In the genomic region with DNA sequence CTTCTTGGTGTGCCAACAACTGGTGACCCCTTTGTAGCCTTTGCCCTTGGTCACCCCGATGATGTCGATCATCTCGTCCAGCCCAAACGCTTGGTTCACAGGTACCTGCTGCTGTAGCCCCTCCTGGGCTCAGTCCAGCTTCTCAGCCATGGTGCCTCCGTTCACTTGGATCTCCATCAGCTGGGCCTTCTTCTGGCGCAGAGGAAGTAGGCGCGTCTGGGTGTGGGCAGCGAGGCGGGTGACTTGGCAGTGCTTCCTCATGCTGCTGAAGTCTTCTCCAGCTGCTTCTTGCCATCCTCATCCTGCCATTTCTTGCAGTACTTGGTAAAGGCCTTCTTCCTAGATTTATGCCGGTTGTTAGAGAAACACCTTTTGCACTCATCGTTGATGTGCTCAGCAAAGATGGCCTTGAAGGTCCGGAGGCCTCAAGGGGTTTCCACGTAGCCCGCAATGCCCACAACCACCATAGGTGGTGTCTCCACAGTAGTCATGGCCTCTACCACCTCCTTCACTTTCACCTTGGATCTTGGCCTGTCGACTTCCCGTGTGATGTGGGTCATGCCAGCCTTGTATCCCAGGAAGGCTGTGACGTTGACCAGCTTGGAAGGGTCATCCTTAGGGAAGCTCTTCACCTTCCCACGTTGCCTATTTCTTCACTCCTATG, we compare ENCODE assay signal across 23 cellular contexts. TPM values are rescaled to one million over a fixed set of nuclear protein-coding genes. Genes with fewer than 3 reads are reported as not detected.
DNase-seq lines count a peak whose midpoint lies in the region; ATAC-seq and TF ChIP-seq lines count a peak whose summit lies in the region.
"Had no signal": no experiment of that assay in that cellular context is flagged by ENCODE, and none has a peak within 500 bp of the region (broad histone marks: within the 10 kb centered on the region; RNA-seq: fewer than 3 reads in every experiment).

No MANE protein-coding gene starts in this region.

- DNase-seq in DND-41 (no peak), GM23338 (ENCODE audit: low spot score) (peak; percentile 41), kidney epithelial cell (ENCODE audit: low read depth) (no peak), NCI-H187 treated with DMSO at 0.1 percent for 48 hours (lab: John Stamatoyannopoulos, UW) (no peak), NCI-H128 (lab: John Stamatoyannopoulos, UW; ENCODE audit: unreplicated experiment) (no peak)
- DNase-seq in activated CD8-positive, alpha-beta T cell treated with anti-CD3 and anti-CD28 coated beads for 36 hours = peak; percentile 26
- DNase-seq: activated CD4-positive, alpha-beta T cell treated with anti-CD3 and anti-CD28 coated beads for 4 hours; activated T-cell treated with anti-CD3 and anti-CD28 coated beads, Interleukin-2, amount 50 U/mL, for 72 hours; amniotic stem cell; esophagus squamous epithelium; KBM-7; naive thymus-derived CD8-positive, alpha-beta T cell; NCI-H1436 treated with DMSO at 0.1 percent for 48 hours; NCI-H524; stimulated activated CD4-positive, alpha-beta T cell treated with anti-CD3 and anti-CD28 coated beads, Interleukin-2, amount 100 ng/mL, for 24 hours; stimulated activated CD8-positive, alpha-beta memory T cell treated with anti-CD3 and anti-CD28 coated beads, Interleukin-4, amount 100 ng/mL, for 48 hours; T-helper 1 cell; tibial artery had no signal

- no peaks in the 10 kb centered on the region for H3K9me3 ChIP-seq in DND-41 (ENCODE audit: insufficient read depth, low read length, severe bottlenecking)
- H3K9me3 ChIP-seq: BLaER1 treated with 17β-estradiol and CSF1 and Interleukin-3, amounts not matched to agents 10 nM and 100 nM; esophagus squamous epithelium; tibial artery had no signal

- H3K27ac Mint-ChIP-seq in GM23338 = no peak overlapping the region
- no peak overlapping the region for H3K27ac Mint-ChIP-seq in activated CD8-positive, alpha-beta T cell treated with anti-CD3 and anti-CD28 coated beads for 36 hours
- H3K27ac Mint-ChIP-seq: activated T-cell treated with anti-CD3 and anti-CD28 coated beads, Interleukin-2, amount 50 U/mL, for 72 hours had no signal

- H3K4me1 Mint-ChIP-seq in GM23338 = peaks cover 3% of the 10 kb centered on the region; the same call in 1 of the 3 replicates
- peaks cover 4% of the 10 kb centered on the region for H3K4me1 Mint-ChIP-seq in activated CD8-positive, alpha-beta T cell treated with anti-CD3 and anti-CD28 coated beads for 36 hours (ENCODE audit: low read depth)

- H3K27me3 ChIP-seq in DND-41 (ENCODE audit: insufficient read depth, low read length, poor library complexity) = no peaks in the 10 kb centered on the region
- H3K27me3 ChIP-seq in GM23338 (ENCODE audit: insufficient read depth) = no peaks in the 10 kb centered on the region
- no peaks in the 10 kb centered on the region for H3K27me3 ChIP-seq in kidney epithelial cell (ENCODE audit: control insufficient read depth, insufficient read depth, low read length)
- H3K27me3 ChIP-seq: BLaER1 treated with 17β-estradiol and CSF1 and Interleukin-3, amounts not matched to agents 10 nM and 100 nM; esophagus squamous epithelium; hepatocyte; tibial artery had no signal

- H3K79me2 ChIP-seq in DND-41 (ENCODE audit: insufficient read depth, low read length) (no peaks in the 10 kb centered on the region), GM23338 (replicated peaks; ENCODE audit: insufficient read depth) (no peaks in the 10 kb centered on the region)
- H3K79me2 ChIP-seq: hepatocyte had no signal

- peak; percentile 40 for TF ChIP-seq CTCF in DND-41 (IDR thresholded peaks at IDR 0.05; ENCODE audit: borderline replicate concordance, extremely low read depth, low read length, poor library complexity, severe bottlenecking)
- TF ChIP-seq CTCF in GM23338 (conservative IDR thresholded peaks at IDR 0.05; ENCODE audit: low read depth in 2 of 2) = peak; percentile 23 to 27; a peak in 1 of 4 replicates
- TF ChIP-seq CTCF in activated CD8-positive, alpha-beta T cell treated with anti-CD3 and anti-CD28 coated beads for 36 hours (IDR thresholded peaks at IDR 0.05) = no peak
- peak; percentile 11 for TF ChIP-seq CTCF in kidney epithelial cell (IDR thresholded peaks at IDR 0.05; ENCODE audit: insufficient read depth, low read length, poor library complexity, severe bottlenecking)

- peaks cover 7% of the 10 kb centered on the region; the same call in 2 of the 3 replicates for H3K36me3 Mint-ChIP-seq in GM23338 (ENCODE audit: low read depth)
- H3K36me3 Mint-ChIP-seq in activated CD8-positive, alpha-beta T cell treated with anti-CD3 and anti-CD28 coated beads for 36 hours (ENCODE audit: low read depth) = peaks cover 24% of the 10 kb centered on the region

- no peaks in the 10 kb centered on the region for H3K9me2 ChIP-seq in GM23338 (ENCODE audit: insufficient read depth)

- ATAC-seq in DND-41 (ENCODE audit: insufficient read depth, low read depth) (0 out of 3 replicates have a peak, but pooled peaks have one; percentile 55), GM23338 (peak; percentile 56), GM18519 (IDR thresholded peaks at IDR 0.05; ENCODE audit: low FRiP score, unreplicated experiment) (no peak), HG03025 (IDR thresholded peaks at IDR 0.05; ENCODE audit: low FRiP score, unreplicated experiment) (no peak)
- no peak for ATAC-seq in activated CD8-positive, alpha-beta T cell treated with anti-CD3 and anti-CD28 coated beads for 36 hours
- ATAC-seq: activated T-cell treated with anti-CD3 and anti-CD28 coated beads, Interleukin-2, amount 50 U/mL, for 72 hours; naive thymus-derived CD8-positive, alpha-beta T cell had no signal

- no peak overlapping the region for H3K4me3 Mint-ChIP-seq in GM23338
- no peak overlapping the region for H3K4me3 Mint-ChIP-seq in activated CD8-positive, alpha-beta T cell treated with anti-CD3 and anti-CD28 coated beads for 36 hours
- H3K4me3 Mint-ChIP-seq: activated T-cell treated with anti-CD3 and anti-CD28 coated beads, Interleukin-2, amount 50 U/mL, for 72 hours; naive thymus-derived CD8-positive, alpha-beta T cell had no signal

- intact Hi-C loops in activated CD8-positive, alpha-beta T cell treated with anti-CD3 and anti-CD28 coated beads for 36 hours (cut with micrococcal nuclease) = no loop called here

- CTCF ChIA-PET in activated CD8-positive, alpha-beta T cell treated with anti-CD3 and anti-CD28 coated beads for 36 hours (lab: Charles Lee) = no interaction called here

- H3F3A ChIP-seq in GM23338 (replicated peaks; ENCODE audit: low read depth) = no peaks in the 10 kb centered on the region; the same call in 1 of the 2 replicates

- POLR2A ChIA-PET in activated CD8-positive, alpha-beta T cell treated with anti-CD3 and anti-CD28 coated beads for 36 hours (lab: Charles Lee) = interaction anchor here (1.2 kb wide), 1 partner anchor 113 kb away, joined by 3 read pairs; no protein-coding TSS in a partner anchor

- no peak overlapping the region for H3K27ac ChIP-seq in DND-41 (ENCODE audit: low read length)
- no peak overlapping the region for H3K27ac ChIP-seq in GM23338 (ENCODE audit: low read depth)
- H3K27ac ChIP-seq: BLaER1 treated with 17β-estradiol and CSF1 and Interleukin-3, amounts not matched to agents 10 nM and 100 nM; coronary artery; esophagus squamous epithelium; hepatocyte; tibial artery had no signal

- H3K9ac ChIP-seq in DND-41 (ENCODE audit: low read depth, low read length) = no peak overlapping the region
- H3K9ac ChIP-seq: BLaER1 treated with 17β-estradiol and CSF1 and Interleukin-3, amounts not matched to agents 10 nM and 100 nM had no signal

- H3K4me1 ChIP-seq in DND-41 (ENCODE audit: insufficient read depth, low read length) (no peaks in the 10 kb centered on the region), GM23338 (ENCODE audit: insufficient read depth) (no peaks in the 10 kb centered on the region)
- H3K4me1 ChIP-seq: tibial artery had no signal

- H3K4me2 ChIP-seq in DND-41 (ENCODE audit: insufficient read depth, low read length) (no peak overlapping the region), GM23338 (no peak overlapping the region)
- H3K4me2 ChIP-seq: hepatocyte had no signal

- peaks cover 34% of the 10 kb centered on the region for H3K36me3 ChIP-seq in DND-41 (ENCODE audit: insufficient read depth, low read length)
- no peaks in the 10 kb centered on the region for H3K36me3 ChIP-seq in GM23338 (ENCODE audit: insufficient read depth)
- H3K36me3 ChIP-seq in kidney epithelial cell (ENCODE audit: control insufficient read depth, insufficient read depth, low read length) = peaks cover 3% of the 10 kb centered on the region

- H3K4me3 ChIP-seq in DND-41 (ENCODE audit: low read depth in 1 of 2, low read length in 2 of 2) (no peak overlapping the region), GM23338 (no peak overlapping the region), kidney epithelial cell (ENCODE audit: low read depth, low read length) (no peak overlapping the region)
- H3K4me3 ChIP-seq: BLaER1 treated with 17β-estradiol and CSF1 and Interleukin-3, amounts not matched to agents 10 nM and 100 nM; coronary artery; esophagus squamous epithelium; hepatocyte; tibial artery had no signal

- H3K27me3 Mint-ChIP-seq in GM23338 (ENCODE audit: insufficient read depth, low read depth, poor library complexity) = peaks cover 4% of the 10 kb centered on the region
- H3K27me3 Mint-ChIP-seq in activated CD8-positive, alpha-beta T cell treated with anti-CD3 and anti-CD28 coated beads for 36 hours = no peaks in the 10 kb centered on the region
- H3K27me3 Mint-ChIP-seq: naive thymus-derived CD8-positive, alpha-beta T cell had no signal

- H4K20me1 ChIP-seq in DND-41 (ENCODE audit: insufficient read depth, low read length) (no peaks in the 10 kb centered on the region), GM23338 (replicated peaks; ENCODE audit: insufficient read depth) (0 out of 2 replicates have a peak, but pooled peaks cover 3% of the 10 kb centered on the region)
- H4K20me1 ChIP-seq: BLaER1 treated with 17β-estradiol and CSF1 and Interleukin-3, amounts not matched to agents 10 nM and 100 nM had no signal

- no peaks in the 10 kb centered on the region; the same call in 2 of the 3 replicates for H3K9me3 Mint-ChIP-seq in GM23338
- no peaks in the 10 kb centered on the region for H3K9me3 Mint-ChIP-seq in activated CD8-positive, alpha-beta T cell treated with anti-CD3 and anti-CD28 coated beads for 36 hours
- H3K9me3 Mint-ChIP-seq: activated T-cell treated with anti-CD3 and anti-CD28 coated beads, Interleukin-2, amount 50 U/mL, for 72 hours; naive thymus-derived CD8-positive, alpha-beta T cell had no signal

- H2AFZ ChIP-seq in DND-41 (ENCODE audit: low read depth, low read length) (no peak overlapping the region), GM23338 (no peak overlapping the region)
- H2AFZ ChIP-seq: hepatocyte had no signal

RNA-seq across cellular contexts. Expression of gene DOP1B, which starts 13.0 kb away (rescaled TPM):
- total RNA-seq in GM23338 (2014; rRNA removed; shearing (Covaris generic)) = 9.9 and 18.0 TPM in 2 replicates
- polyA plus RNA-seq in GM23338 (2016; fragmentation: Nextera tagmentation; extraction: Ambion mirVana) = 2.8 and 4.9 TPM in 2 replicates
- total RNA-seq in activated CD8-positive, alpha-beta T cell treated with anti-CD3 and anti-CD28 coated beads for 36 hours = 10 to 100 TPM; 14.3 to 15.2 TPM
- total RNA-seq in kidney epithelial cell = 31.5 and 37.0 TPM in 2 replicates

RNA-seq across cellular contexts. Expression of gene CBR3, which starts 34.7 kb away (rescaled TPM):
- 4.0 and 4.6 TPM in 2 replicates for total RNA-seq in GM23338 (2014; rRNA removed; shearing (Covaris generic))
- polyA plus RNA-seq in GM23338 (2016; fragmentation: Nextera tagmentation; extraction: Ambion mirVana) = 8.2 and 8.7 TPM in 2 replicates
- total RNA-seq in activated CD8-positive, alpha-beta T cell treated with anti-CD3 and anti-CD28 coated beads for 36 hours = 10 to 100 TPM; 13.5 to 14.8 TPM
- total RNA-seq in kidney epithelial cell = 0.21 and 0.41 TPM in 2 replicates

Comparison
In these comparisons a context has a peak if more than half of its experiments do, and no peak if none do; other contexts are left out.
1. ATAC-seq: peak in DND-41 (single experiment) and GM23338 (single experiment); none in activated CD8-positive, alpha-beta T cell treated with anti-CD3 and anti-CD28 coated beads for 36 hours (single experiment), GM18519 (single experiment) and HG03025 (single experiment).
2. DNase-seq: peak in GM23338 (single experiment) and activated CD8-positive, alpha-beta T cell treated with anti-CD3 and anti-CD28 coated beads for 36 hours (single experiment); none in DND-41 (single experiment), kidney epithelial cell (single experiment), NCI-H187 treated with DMSO at 0.1 percent for 48 hours (single experiment) and NCI-H128 (single experiment).